ENCODE assay signal across 9 cellular contexts in the genomic region with DNA sequence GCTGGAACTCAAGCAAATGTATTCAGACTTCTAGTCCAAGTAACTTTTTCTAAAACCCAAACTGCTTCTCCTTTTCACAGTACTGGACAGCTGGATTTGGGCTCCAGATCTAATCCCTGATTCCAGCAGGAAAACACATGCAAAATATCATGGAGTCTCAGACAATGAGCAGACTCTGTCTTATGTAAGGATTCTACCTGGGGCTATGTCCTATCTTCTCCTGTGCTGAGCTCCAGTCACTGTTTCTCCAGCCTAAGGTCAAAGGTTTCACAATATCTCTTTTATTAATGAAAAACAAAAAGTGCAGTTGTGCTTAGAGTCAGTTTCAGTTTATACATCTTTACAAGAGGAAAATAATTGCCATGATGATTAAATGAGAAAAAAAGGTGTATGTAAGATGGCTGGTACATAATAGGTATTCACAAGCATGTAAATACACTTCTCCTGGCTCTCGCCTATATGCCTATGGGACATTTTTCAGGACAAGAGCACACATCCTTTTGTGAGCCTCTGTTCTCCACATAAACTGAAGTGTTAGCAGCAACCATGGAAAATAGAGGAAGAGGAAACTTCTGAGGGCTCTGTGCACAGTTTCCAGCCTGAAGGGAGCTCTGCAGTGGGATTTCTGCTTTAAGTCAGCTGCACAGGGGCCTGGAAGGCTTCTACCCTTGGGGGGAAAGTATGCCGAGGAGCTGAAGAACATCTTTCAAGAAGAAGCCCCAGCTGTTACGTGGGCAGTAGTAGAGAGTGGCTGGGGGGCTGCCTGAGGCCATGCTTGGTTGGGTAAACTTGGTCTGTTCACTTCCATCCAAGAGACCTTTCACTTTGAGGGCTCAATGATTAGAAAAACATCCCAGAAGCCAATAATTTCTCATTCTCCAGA.
A peak's percentile ranks its signal among the peaks of the same experiment; 100 is the strongest.
DNase-seq lines count a peak whose midpoint lies in the region; ATAC-seq and TF ChIP-seq lines count a peak whose summit lies in the region.
"Had no signal": no experiment of that assay in that cellular context is flagged by ENCODE, and none has a peak within 500 bp of the region (broad histone marks: within the 10 kb centered on the region; RNA-seq: fewer than 3 reads in every experiment).

No MANE protein-coding gene starts in this region.

- CTCF ChIA-PET in IMR-90 (lab: Yijun Ruan, JAX) = no interaction called here
- CTCF ChIA-PET in activated naive CD4-positive, alpha-beta T cell treated with anti-CD3 and anti-CD28 coated beads, Interleukin-2, amount 10 ng/mL, durations not matched to agents 7 days and 5 days (lab: Charles Lee) = interaction anchor here (0.6 to 3.0 kb wide), 2 partner anchors 26 to 33 kb away, joined by 3 to 9 read pairs; no protein-coding TSS in a partner anchor

- no peak overlapping the region for H3K27ac Mint-ChIP-seq in activated naive CD4-positive, alpha-beta T cell treated with anti-CD3 and anti-CD28 coated beads, Interleukin-2, amount 10 ng/mL, durations not matched to agents 7 days and 5 days
- H3K27ac Mint-ChIP-seq: IgD-negative memory B cell had no signal

- no TSS peak for BruUV-seq in IMR-90 (replicated peaks; lab: Mats Ljungman, UMichigan)

- H3K9me3 ChIP-seq in IMR-90 (ENCODE audit: control insufficient read depth, insufficient read depth, low read length) = no peaks in the 10 kb centered on the region
- H3K9me3 ChIP-seq in adipocyte (ENCODE audit: control insufficient read depth, low read length) = no peaks in the 10 kb centered on the region
- no peaks in the 10 kb centered on the region for H3K9me3 ChIP-seq in right atrium auricular region
- H3K9me3 ChIP-seq in spleen = peaks cover 0 to 3% (median 0%) of the 10 kb centered on the region in 8 donors
- H3K9me3 ChIP-seq in gastrocnemius medialis = no peaks in the 10 kb centered on the region

- peak overlapping the region; percentile 90 for H2BK5ac ChIP-seq in IMR-90 (ENCODE audit: low read depth, low read length, poor library complexity, severe bottlenecking)

- H3K9me3 Mint-ChIP-seq in activated naive CD4-positive, alpha-beta T cell treated with anti-CD3 and anti-CD28 coated beads, Interleukin-2, amount 10 ng/mL, durations not matched to agents 7 days and 5 days = peaks cover 2% of the 10 kb centered on the region

- peak overlapping the region; percentile 76 for H2BK20ac ChIP-seq in IMR-90 (ENCODE audit: low read depth, low read length)

- in situ Hi-C loops in IMR-90 (cut with MboI; ENCODE audit: low sequenced_read_pairs) = no loop called here
- in situ Hi-C loops in gastrocnemius medialis (cut with MboI; ENCODE audit: low sequenced_read_pairs in 4 of 4) = no loop called here

- H3K9ac ChIP-seq in IMR-90 (ENCODE audit: low read depth, low read length) (no peak overlapping the region), adipocyte (ENCODE audit: low read length) (peak overlapping the region; percentile 71)

- H3K27me3 Mint-ChIP-seq in activated naive CD4-positive, alpha-beta T cell treated with anti-CD3 and anti-CD28 coated beads, Interleukin-2, amount 10 ng/mL, durations not matched to agents 7 days and 5 days = peaks cover 7% of the 10 kb centered on the region
- H3K27me3 Mint-ChIP-seq: IgD-negative memory B cell had no signal

- no peak overlapping the region; the same call in 1 of the 2 replicates for H3K4me2 ChIP-seq in IMR-90 (ENCODE audit: low read depth, low read length)

- H3K36me3 ChIP-seq in IMR-90 (ENCODE audit: control insufficient read depth, insufficient read depth, low read length) (no peaks in the 10 kb centered on the region), adipocyte (ENCODE audit: control insufficient read depth, insufficient read depth, low read length, severe bottlenecking) (no peaks in the 10 kb centered on the region), right atrium auricular region (no peaks in the 10 kb centered on the region), spleen (no peaks in the 10 kb centered on the region), gastrocnemius medialis (no peaks in the 10 kb centered on the region)

- H2AFZ ChIP-seq in IMR-90 (replicated peaks; ENCODE audit: low read length, poor library complexity) = peak overlapping the region; percentile 86

- H4K20me1 ChIP-seq in IMR-90 (ENCODE audit: insufficient read depth, low read length) = no peaks in the 10 kb centered on the region

- dilution Hi-C loops in IMR-90 (cut with HindIII; ENCODE audit: low sequenced_read_pairs, unreplicated experiment) = no loop called here

- H3K56ac ChIP-seq in IMR-90 (ENCODE audit: extremely low read depth, insufficient read depth, low read length) = peak overlapping the region; percentile 48

- TF ChIP-seq RAD21 in IMR-90 (IDR thresholded peaks at IDR 0.05; ENCODE audit: low read length) = no peak

- H3K18ac ChIP-seq in IMR-90 (ENCODE audit: low read depth, low read length) = peak overlapping the region; percentile 84

- peaks cover 22% of the 10 kb centered on the region for H3K4me1 ChIP-seq in IMR-90 (ENCODE audit: control insufficient read depth, insufficient read depth, low read length)
- H3K4me1 ChIP-seq in adipocyte (ENCODE audit: control insufficient read depth, insufficient read depth, low read length) = peaks cover 33% of the 10 kb centered on the region
- peaks cover 0 to 30% of the 10 kb centered on the region in 2 donors for H3K4me1 ChIP-seq in right atrium auricular region
- H3K4me1 ChIP-seq in spleen = peaks cover 0 to 60% (median 22%) of the 10 kb centered on the region in 6 donors
- peaks cover 4 to 5% of the 10 kb centered on the region in 2 donors for H3K4me1 ChIP-seq in gastrocnemius medialis

- intact Hi-C loops in IMR-90 (cut with micrococcal nuclease) = no loop called here
- intact Hi-C loops in spleen (cut with DNase I; ENCODE audit: low total_unique reads) = no loop called here
- intact Hi-C loops in gastrocnemius medialis (cut with DNase I; ENCODE audit: low total_unique reads) = no loop called here

- peak overlapping the region; percentile 62 to 94 for H4K8ac ChIP-seq in IMR-90 (ENCODE audit: low read depth in 2 of 2, low read length in 2 of 2)

- H4K91ac ChIP-seq in IMR-90 (ENCODE audit: insufficient read depth, low read depth, low read length) = peak overlapping the region; percentile 78

- peak overlapping the region; percentile 89 for H2BK120ac ChIP-seq in IMR-90 (ENCODE audit: low read depth, low read length)

- peak overlapping the region; percentile 84; the same call in 1 of the 2 replicates for H3K23ac ChIP-seq in IMR-90 (ENCODE audit: low read depth, low read length)

- H3K27me3 ChIP-seq in IMR-90 (ENCODE audit: control insufficient read depth, insufficient read depth, low read length) = no peaks in the 10 kb centered on the region
- H3K27me3 ChIP-seq in adipocyte (replicated peaks; ENCODE audit: control insufficient read depth, insufficient read depth, low read length) = no peaks in the 10 kb centered on the region
- no peaks in the 10 kb centered on the region for H3K27me3 ChIP-seq in right atrium auricular region
- no peaks in the 10 kb centered on the region for H3K27me3 ChIP-seq in spleen (replicated peaks in 1 of 7)
- no peaks in the 10 kb centered on the region for H3K27me3 ChIP-seq in gastrocnemius medialis

- DNase-seq in IMR-90 (no peak), adipocyte (ENCODE audit: low read depth) (no peak), right atrium auricular region (ENCODE audit: low spot score) (no peak), spleen (no peak), gastrocnemius medialis (no peak), medulla oblongata (ENCODE audit: extremely low spot score) (no peak), SW 1271 (lab: John Stamatoyannopoulos, UW) (no peak)
- DNase-seq in activated naive CD4-positive, alpha-beta T cell treated with anti-CD3 and anti-CD28 coated beads, Interleukin-2, amount 10 ng/mL, durations not matched to agents 7 days and 5 days = no peak

- TF ChIP-seq CTCF in IMR-90 (conservative IDR thresholded peaks at IDR 0.05; ENCODE audit: low read depth, low read length) (no peak), right atrium auricular region (IDR thresholded peaks at IDR 0.05) (no peak), spleen (IDR thresholded peaks at IDR 0.05 in 8 of 11, conservative IDR thresholded peaks at IDR 0.05 in 3 of 11) (no peak), gastrocnemius medialis (IDR thresholded peaks at IDR 0.05 in 4 of 5, conservative IDR thresholded peaks at IDR 0.05 in 1 of 5) (no peak)

- peak overlapping the region; percentile 70 for H2AK9ac ChIP-seq in IMR-90 (replicated peaks; ENCODE audit: low read depth, low read length, poor library complexity)

- H3K27ac ChIP-seq in IMR-90 (ENCODE audit: insufficient read depth, low read length) = peak overlapping the region; percentile 65
- H3K27ac ChIP-seq in right atrium auricular region = peak overlapping the region; percentile 54 to 64
- peak overlapping the region in 7 of 8 donors; percentile 7 to 81 (median 56) for H3K27ac ChIP-seq in spleen
- H3K27ac ChIP-seq in gastrocnemius medialis = peak overlapping the region in 1 of 4 donors; percentile 24

- H3K4me3 ChIP-seq in IMR-90 (ENCODE audit: insufficient read depth, low read depth, low read length) = no peak overlapping the region
- H3K4me3 ChIP-seq in adipocyte (ENCODE audit: low read length) = peak overlapping the region; percentile 5
- no peak overlapping the region for H3K4me3 ChIP-seq in right atrium auricular region
- H3K4me3 ChIP-seq in spleen = no peak overlapping the region
- no peak overlapping the region for H3K4me3 ChIP-seq in gastrocnemius medialis

- H2BK15ac ChIP-seq in IMR-90 (ENCODE audit: low read depth, low read length) = peak overlapping the region; percentile 52

- ATAC-seq in IMR-90 (ENCODE audit: low read depth) (no peak), gastrocnemius medialis (no peak)

- H2AK5ac ChIP-seq in IMR-90 (ENCODE audit: low read depth, low read length) = peak overlapping the region; percentile 80

- H3K4ac ChIP-seq in IMR-90 (ENCODE audit: low read depth, low read length) = peak overlapping the region; percentile 83

- peak overlapping the region; percentile 82 for H3K14ac ChIP-seq in IMR-90 (replicated peaks; ENCODE audit: low read depth, low read length)

- H3K79me1 ChIP-seq in IMR-90 (ENCODE audit: low read depth in 1 of 2, low read length in 2 of 2) = no peaks in the 10 kb centered on the region; a peak in 1 of 4 replicates

- WGBS in IMR-90 (ENCODE audit: extremely low coverage in 2 of 2, insufficient read length in 1 of 2), 2 experiments = no CpG with 5 or more reads among the region's 3 CpGs
- 51 to 75% (median 57%) methylated on average over 3 of the region's 3 CpGs for WGBS in spleen, 5 donors

- TF ChIP-seq POLR2A in IMR-90 (IDR thresholded peaks at IDR 0.05; ENCODE audit: low read depth, low read length) = no peak
- TF ChIP-seq POLR2A in spleen (IDR thresholded peaks at IDR 0.05) = no peak
- no peak for TF ChIP-seq POLR2A in gastrocnemius medialis (IDR thresholded peaks at IDR 0.05)

- POLR2A ChIA-PET in IMR-90 (lab: Charles Lee; ENCODE audit: unreplicated experiment) = interaction anchor here (0.7 to 1.4 kb wide), 2 partner anchors 9 to 92 kb away, joined by 3 to 4 read pairs; partner anchors contain the start of gene PICALM

- no peak overlapping the region for H3K4me3 Mint-ChIP-seq in activated naive CD4-positive, alpha-beta T cell treated with anti-CD3 and anti-CD28 coated beads, Interleukin-2, amount 10 ng/mL, durations not matched to agents 7 days and 5 days
- H3K4me3 Mint-ChIP-seq: IgD-negative memory B cell had no signal

- H3K9me1 ChIP-seq in IMR-90 (ENCODE audit: insufficient read depth, low read length) = peaks cover 6% of the 10 kb centered on the region; the same call in 1 of the 2 replicates

- peak overlapping the region; percentile 89 for H4K5ac ChIP-seq in IMR-90 (ENCODE audit: low read depth, low read length)

- H3K4me1 Mint-ChIP-seq in activated naive CD4-positive, alpha-beta T cell treated with anti-CD3 and anti-CD28 coated beads, Interleukin-2, amount 10 ng/mL, durations not matched to agents 7 days and 5 days = peaks cover 33% of the 10 kb centered on the region

- H3K36me3 Mint-ChIP-seq in activated naive CD4-positive, alpha-beta T cell treated with anti-CD3 and anti-CD28 coated beads, Interleukin-2, amount 10 ng/mL, durations not matched to agents 7 days and 5 days = peaks cover 3% of the 10 kb centered on the region
